Comparison of ENCODE assay signal across 22 cellular contexts in genomic region chr5:174667526-174667925, GRCh38. TPM values are rescaled to one million over a fixed set of nuclear protein-coding genes. Genes with fewer than 3 reads are reported as not detected.
DNase-seq lines count a peak whose midpoint lies in the region; FAIRE-seq and TF ChIP-seq lines count a peak whose summit lies in the region.
"Had no signal": no experiment of that assay in that cellular context is flagged by ENCODE, and none has a peak within 500 bp of the region (broad histone marks: within the 10 kb centered on the region; RNA-seq: fewer than 3 reads in every experiment).

No MANE protein-coding gene starts in this region.

- H3K18ac ChIP-seq in H1 (ENCODE audit: extremely low read depth, low read length), result no peak overlapping the region

- H2BK20ac ChIP-seq in H1 (ENCODE audit: low read length), result 0 out of 2 replicates have a peak overlapping the region, but pooled peaks have one; percentile 53

- H3K23ac ChIP-seq in H1 (ENCODE audit: insufficient read length), result no peak overlapping the region

- H2AFZ ChIP-seq in H1 (ENCODE audit: low read length) (no peak overlapping the region), osteoblast (ENCODE audit: low read length) (no peak overlapping the region), hepatocyte (no peak overlapping the region)
- H2AFZ ChIP-seq: GM23248 had no signal

- no peaks in the 10 kb centered on the region for H3K9me2 ChIP-seq in hepatocyte (replicated peaks; ENCODE audit: insufficient read depth)

- no peaks in the 10 kb centered on the region for H3K23me2 ChIP-seq in H1 (ENCODE audit: low read depth, low read length)

- H3K4me3 Mint-ChIP-seq in Caco-2 (ENCODE audit: unreplicated experiment) (no peak overlapping the region), MCF 10A (ENCODE audit: unreplicated experiment) (no peak overlapping the region)
- H3K4me3 Mint-ChIP-seq: CD8-positive, alpha-beta T cell; IgD-negative memory B cell had no signal

- TF ChIP-seq CTCF in Caco-2 (IDR thresholded peaks at IDR 0.05; ENCODE audit: insufficient read depth in 1 of 2, low read depth in 1 of 2, low read length in 1 of 2, severe bottlenecking in 1 of 2, unreplicated experiment in 1 of 2) (no peak), H1 (IDR thresholded peaks at IDR 0.05; ENCODE audit: control extremely low read depth in 1 of 3, insufficient read depth in 1 of 3, low read depth in 1 of 3, low read length in 3 of 3) (no peak), osteoblast (IDR thresholded peaks at IDR 0.05; ENCODE audit: extremely low read depth, low read depth, low read length) (no peak), hepatocyte (IDR thresholded peaks at IDR 0.05; ENCODE audit: poor library complexity) (no peak), MCF 10A (IDR thresholded peaks at IDR 0.05; ENCODE audit: unreplicated experiment) (no peak)

- no peak overlapping the region for H4K91ac ChIP-seq in H1 (replicated peaks; ENCODE audit: insufficient read length, low read length)

- H4K5ac ChIP-seq in H1 (ENCODE audit: insufficient read length, low read depth, low read length), result no peak overlapping the region

- no peaks in the 10 kb centered on the region for H4K20me1 ChIP-seq in H1 (replicated peaks in 1 of 2; ENCODE audit: control insufficient read depth in 1 of 2, insufficient read depth in 2 of 2, low read length in 2 of 2)
- H4K20me1 ChIP-seq in osteoblast (ENCODE audit: insufficient read depth, low read length), result no peaks in the 10 kb centered on the region
- no peaks in the 10 kb centered on the region for H4K20me1 ChIP-seq in hepatocyte (ENCODE audit: insufficient read depth, poor library complexity, severe bottlenecking)

- no peak overlapping the region for H3K4ac ChIP-seq in H1 (replicated peaks; ENCODE audit: insufficient read length, low read depth, low read length)

- no TSS peak for BruUV-seq in Caco-2 (replicated peaks; lab: Mats Ljungman, UMichigan)
- no TSS peak for BruUV-seq in MCF 10A (replicated peaks; lab: Mats Ljungman, UMichigan)

- H3K27me3 Mint-ChIP-seq in Caco-2 (ENCODE audit: insufficient read depth, unreplicated experiment), result no peaks in the 10 kb centered on the region
- H3K27me3 Mint-ChIP-seq in MCF 10A (ENCODE audit: insufficient read depth, unreplicated experiment), result no peaks in the 10 kb centered on the region
- H3K27me3 Mint-ChIP-seq: IgD-negative memory B cell had no signal

- no peak for FAIRE-seq in H1 (lab: Jason Lieb, UNC)
- FAIRE-seq: A549, GM12892, GM18507, H54, HepG2 had no signal

- H3K36me3 Mint-ChIP-seq in Caco-2 (ENCODE audit: insufficient read depth, unreplicated experiment) (no peaks in the 10 kb centered on the region), MCF 10A (ENCODE audit: insufficient read depth, unreplicated experiment) (no peaks in the 10 kb centered on the region)
- H3K36me3 Mint-ChIP-seq: CD8-positive, alpha-beta T cell had no signal

- H3K9me3 Mint-ChIP-seq in Caco-2 (ENCODE audit: unreplicated experiment) (no peaks in the 10 kb centered on the region), MCF 10A (ENCODE audit: unreplicated experiment) (no peaks in the 10 kb centered on the region)

- no peak overlapping the region for H2AK5ac ChIP-seq in H1 (ENCODE audit: low read depth, low read length)

- no peak overlapping the region for H2BK120ac ChIP-seq in H1 (replicated peaks; ENCODE audit: low read depth, low read length)

- no peak overlapping the region for H3K4me2 ChIP-seq in H1 (ENCODE audit: insufficient read depth in 1 of 2, low read depth in 2 of 2, low read length in 2 of 2)
- no peak overlapping the region for H3K4me2 ChIP-seq in osteoblast (ENCODE audit: insufficient read depth, low read length)
- H3K4me2 ChIP-seq in hepatocyte, result no peak overlapping the region
- H3K4me2 ChIP-seq: A549 had no signal

- H3K27ac Mint-ChIP-seq in Caco-2 (ENCODE audit: unreplicated experiment) (no peak overlapping the region), MCF 10A (ENCODE audit: low read depth, unreplicated experiment) (no peak overlapping the region)
- H3K27ac Mint-ChIP-seq: CD8-positive, alpha-beta T cell had no signal

- no peak overlapping the region for H2BK12ac ChIP-seq in H1 (ENCODE audit: low read depth, low read length)

- H3K27ac ChIP-seq in H1 (ENCODE audit: low read depth, low read length) (no peak overlapping the region), osteoblast (ENCODE audit: low read depth, low read length) (no peak overlapping the region), hepatocyte (no peak overlapping the region)
- H3K27ac ChIP-seq: 22Rv1, A549, C4-2B, GM23248 had no signal

- peaks cover 10% of the 10 kb centered on the region for H3K4me1 Mint-ChIP-seq in Caco-2 (ENCODE audit: low read depth, unreplicated experiment)
- no peaks in the 10 kb centered on the region for H3K4me1 Mint-ChIP-seq in MCF 10A (ENCODE audit: insufficient read depth, unreplicated experiment)
- H3K4me1 Mint-ChIP-seq: IgD-negative memory B cell had no signal

- H3K36me3 ChIP-seq in Caco-2 (ENCODE audit: control insufficient read depth, insufficient read depth, low read length) (no peaks in the 10 kb centered on the region), H1 (ENCODE audit: control insufficient read depth in 2 of 4, insufficient read depth in 4 of 4, low read length in 3 of 4) (no peaks in the 10 kb centered on the region), osteoblast (ENCODE audit: insufficient read depth, low read length) (no peaks in the 10 kb centered on the region), hepatocyte (replicated peaks; ENCODE audit: insufficient read depth, low read depth) (no peaks in the 10 kb centered on the region)

- H3K56ac ChIP-seq in H1 (replicated peaks; ENCODE audit: insufficient read length, low read depth, low read length), result no peak overlapping the region

- DNase-seq in Caco-2, result peak; percentile 27 to 51
- DNase-seq in LoVo (ENCODE audit: low spot score), result peak; percentile 39
- DNase-seq in H1 (ENCODE audit: low read depth in 1 of 2, low spot score in 2 of 2), result no peak
- DNase-seq in osteoblast (ENCODE audit: insufficient read length, low spot score, missing footprints), result peak; percentile 25
- DNase-seq in germinal center (ENCODE audit: low spot score), result no peak
- DNase-seq in NCI-H446 (lab: John Stamatoyannopoulos, UW), result no peak
- DNase-seq in hepatocyte (ENCODE audit: low spot score), result no peak
- no peak for DNase-seq in MCF 10A (ENCODE audit: unreplicated experiment)
- DNase-seq: AML-193; CD8-positive, alpha-beta T cell; DMS 273 treated with DMSO at 0.1 percent for 48 hours; GDM1; GM23248; HCEC 1CT had no signal

- 87% methylated on average over 2 of the region's 2 CpGs; no CpG with 5 or more reads in 1 of the 2 experiments for WGBS in H1 (ENCODE audit: extremely low coverage in 1 of 2, insufficient coverage in 1 of 2, insufficient read length in 1 of 2, insufficient replicate concordance in 2 of 2, low coverage in 1 of 2, low lambda C conversion rate in 2 of 2, missing lambda C conversion rate in 1 of 2), 2 experiments
- 83% methylated on average over 2 of the region's 2 CpGs for WGBS in hepatocyte (ENCODE audit: low lambda C conversion rate, missing lambda C conversion rate)

- no peaks in the 10 kb centered on the region for H3K79me1 ChIP-seq in H1 (ENCODE audit: low read depth, low read length)

- no peak for TF ChIP-seq POLR2A in H1 (IDR thresholded peaks at IDR 0.05; ENCODE audit: control extremely low read depth in 1 of 2, low read depth in 2 of 2, low read length in 2 of 2)

- TF ChIP-seq EP300 in H1 (IDR thresholded peaks at IDR 0.05; ENCODE audit: borderline replicate concordance in 1 of 2, low read depth in 2 of 2, low read length in 2 of 2), result no peak

- no peak overlapping the region for H3K14ac ChIP-seq in H1 (ENCODE audit: insufficient read length)

- H3K4me3 ChIP-seq in Caco-2 (ENCODE audit: low read depth, low read length) (no peak overlapping the region), H1 (ENCODE audit: extremely low read depth in 1 of 4, insufficient read depth in 2 of 4, low read depth in 3 of 4, low read length in 4 of 4) (no peak overlapping the region), osteoblast (ENCODE audit: insufficient read depth, low read length) (no peak overlapping the region), hepatocyte (no peak overlapping the region)
- H3K4me3 ChIP-seq: A549, GM23248 had no signal

- no peaks in the 10 kb centered on the region for H3K79me2 ChIP-seq in H1 (ENCODE audit: control insufficient read depth in 1 of 2, insufficient read depth in 2 of 2, low read length in 2 of 2)
- H3K79me2 ChIP-seq in osteoblast (ENCODE audit: insufficient read depth, low read length), result no peaks in the 10 kb centered on the region
- no peaks in the 10 kb centered on the region for H3K79me2 ChIP-seq in hepatocyte

- no peak for TF ChIP-seq RAD21 in H1 (IDR thresholded peaks at IDR 0.05 in 1 of 2, conservative IDR thresholded peaks at IDR 0.05 in 1 of 2; ENCODE audit: low read depth in 2 of 2, low read length in 2 of 2)

- intact Hi-C loops in Caco-2 (cut with micrococcal nuclease; ENCODE audit: unreplicated experiment) (no loop called here), MCF 10A (cut with micrococcal nuclease) (no loop called here)

- CTCF ChIA-PET in Caco-2 (lab: Charles Lee), result interaction anchor here (1.0 kb wide), 1 partner anchor 248 kb away, joined by 6 read pairs; no protein-coding TSS in a partner anchor
- CTCF ChIA-PET in H1 (lab: Charles Lee; ENCODE audit: partially characterized antibody), result no interaction called here
- CTCF ChIA-PET in MCF 10A (lab: Yijun Ruan, JAX), result no interaction called here

- no peak overlapping the region for H4K8ac ChIP-seq in H1 (ENCODE audit: extremely low read depth, insufficient read depth, low read length)

- POLR2A ChIA-PET in Caco-2 (lab: Charles Lee), result no interaction called here
- POLR2A ChIA-PET in H1 (lab: Charles Lee; ENCODE audit: partially characterized antibody), result no interaction called here
- POLR2A ChIA-PET in MCF 10A (lab: Yijun Ruan, JAX), result interaction anchor here (0.6 kb wide), 1 partner anchor 535 kb away, joined by 3 read pairs; no protein-coding TSS in a partner anchor

- H2BK5ac ChIP-seq in H1 (ENCODE audit: low read depth, low read length), result no peak overlapping the region

- H3K27me3 ChIP-seq in Caco-2 (replicated peaks; ENCODE audit: control insufficient read depth, insufficient read depth, low read length), result no peaks in the 10 kb centered on the region
- H3K27me3 ChIP-seq in H1 (replicated peaks in 1 of 4; ENCODE audit: control insufficient read depth in 3 of 4, extremely low read depth in 1 of 4, insufficient read depth in 3 of 4, low read length in 3 of 4), result no peaks in the 10 kb centered on the region
- no peaks in the 10 kb centered on the region for H3K27me3 ChIP-seq in osteoblast (ENCODE audit: insufficient read depth, low read length)
- H3K27me3 ChIP-seq in hepatocyte, result no peaks in the 10 kb centered on the region

- no peak overlapping the region for H2BK15ac ChIP-seq in H1 (ENCODE audit: low read length)

- peaks cover 10% of the 10 kb centered on the region for H3K4me1 ChIP-seq in Caco-2
- H3K4me1 ChIP-seq in H1 (replicated peaks in 1 of 4; ENCODE audit: control insufficient read depth in 3 of 4, insufficient read depth in 4 of 4, low read length in 3 of 4), result peaks cover 2 to 5% (median 4%) of the 10 kb centered on the region in 4 experiments; a peak in 4 of 7 replicates
- H3K4me1 ChIP-seq in osteoblast (ENCODE audit: insufficient read depth, low read length), result no peaks in the 10 kb centered on the region
- no peaks in the 10 kb centered on the region for H3K4me1 ChIP-seq in hepatocyte (ENCODE audit: insufficient read depth)
- H3K4me1 ChIP-seq: A549 had no signal

- no peak overlapping the region; a peak in 1 of 7 replicates for H3K9ac ChIP-seq in H1 (replicated peaks in 1 of 4; ENCODE audit: extremely low read depth in 1 of 4, low read depth in 3 of 4, low read length in 3 of 4)
- H3K9ac ChIP-seq: GM23248 had no signal

- peaks cover 10% of the 10 kb centered on the region; the same call in 1 of the 2 replicates for H3K9me3 ChIP-seq in Caco-2
- H3K9me3 ChIP-seq in H1 (ENCODE audit: insufficient read depth in 2 of 2, low read depth in 1 of 2, low read length in 1 of 2), result 0 out of 4 replicates have a peak, but pooled peaks cover 0 to 5% of the 10 kb centered on the region in 2 experiments
- peaks cover 2% of the 10 kb centered on the region for H3K9me3 ChIP-seq in osteoblast (ENCODE audit: low read depth, low read length)
- no peaks in the 10 kb centered on the region for H3K9me3 ChIP-seq in hepatocyte (ENCODE audit: low read depth)

RNA-seq across cellular contexts. Expression of gene MSX2, which starts 56.9 kb away (rescaled TPM):
- total RNA-seq in Caco-2 (2022), result 59.7 and 64.4 TPM in 2 replicates
- total RNA-seq in H1 (2021; fragmentation: NEBNext Ultra II Directional; extraction: Animal tissue kit (Norgen Biotek cat#: 25700)), result 0.38 and 0.47 TPM in 2 replicates
- 0.24 and 0.30 TPM in 2 replicates for polyA plus RNA-seq in H1 (2011; rRNA removed)
- polyA plus RNA-seq in H1 (2011; cell fraction: cytosol; rRNA removed), result 0.30 TPM
- 0.86 TPM for polyA plus RNA-seq in H1 (2011; cell fraction: nucleus; rRNA removed)
- 0.20 to 0.70 TPM (median 0.50 TPM) in 4 replicates for polyA plus RNA-seq in H1 (2012, experiment 1 of 2)
- polyA plus RNA-seq in H1 (2012, experiment 2 of 2), result 0.46 TPM
- 0.43 TPM for polyA plus RNA-seq in H1 (2013, experiment 1 of 2)
- polyA plus RNA-seq in H1 (2013, experiment 2 of 2), result 0.42 TPM
- polyA minus RNA-seq in H1 (2011; rRNA and poly(A)+ RNA removed), result 0.29 and 0.73 TPM in 2 replicates
- 2.0 TPM for polyA minus RNA-seq in H1 (2011; cell fraction: cytosol; rRNA and poly(A)+ RNA removed)
- not detected for polyA minus RNA-seq in H1 (2011; cell fraction: nucleus; rRNA and poly(A)+ RNA removed)
- 1.5 and 2.2 TPM in 2 replicates for total RNA-seq in osteoblast
- total RNA-seq in hepatocyte, result 20.7 and 28.8 TPM in 2 replicates
- 28.4 and 31.5 TPM in 2 replicates for polyA plus RNA-seq in hepatocyte
- total RNA-seq in MCF 10A (2022), result 4.8 and 5.6 TPM in 2 replicates
- total RNA-seq: CD8-positive, alpha-beta T cell; HepG2 had no signal
- polyA plus RNA-seq: HepG2, IgD-negative memory B cell had no signal

Comparison
In these comparisons a context has a peak if more than half of its experiments do, and no peak if none do; other contexts are left out.
1. DNase-seq: peak in Caco-2 (2 of 2), LoVo (single experiment) and osteoblast (single experiment); none in H1 (0 of 2), germinal center (single experiment), NCI-H446 (0 of 2), hepatocyte (single experiment) and MCF 10A (single experiment).